Comparison of ENCODE assay signal across 18 cellular contexts in genomic region chr15:56248276-56248675, GRCh38. TPM values are rescaled to one million over a fixed set of nuclear protein-coding genes. Genes with fewer than 3 reads are reported as not detected.
DNase-seq lines count a peak whose midpoint lies in the region; ATAC-seq, FAIRE-seq and TF ChIP-seq lines count a peak whose summit lies in the region.
"Had no signal": no experiment of that assay in that cellular context is flagged by ENCODE, and none has a peak within 500 bp of the region (broad histone marks: within the 10 kb centered on the region; RNA-seq: fewer than 3 reads in every experiment).

No MANE protein-coding gene starts in this region.

- intact Hi-C loops in PC-9 (cut with micrococcal nuclease; ENCODE audit: unreplicated experiment): loop anchor here (5.0 to 10.0 kb wide), 3 partner anchors 119 to 253 kb away; partner anchors contain the start of genes NEDD4 and TEX9

- peak; percentile 9 for FAIRE-seq in urothelium cell line (lab: Jason Lieb, UNC)
- FAIRE-seq: GM12878, GM19239 had no signal

- no peaks in the 10 kb centered on the region for H3K36me3 Mint-ChIP-seq in progenitor cell of endocrine pancreas (ENCODE audit: insufficient read depth)

- peak; percentile 52 for DNase-seq in LoVo (ENCODE audit: low spot score)
- DNase-seq in PC-9: no peak
- DNase-seq in progenitor cell of endocrine pancreas (ENCODE audit: low spot score, unreplicated experiment): no peak
- DNase-seq in urothelium cell line (ENCODE audit: low spot score): no peak
- DNase-seq in NCI-H2227 (lab: John Stamatoyannopoulos, UW; ENCODE audit: unreplicated experiment): no peak
- no peak for DNase-seq in activated CD8-positive, alpha-beta memory T cell treated with anti-CD3 and anti-CD28 coated beads, Interleukin-2, amount 50 U/mL, for 4 hours
- DNase-seq: CD8-positive, alpha-beta T cell; DMS53; DND-41; EL; GM23248 had no signal

- H3K4me3 ChIP-seq in PC-9: no peak overlapping the region
- H3K4me3 ChIP-seq: BLaER1 treated with 17β-estradiol and CSF1 and Interleukin-3, amounts not matched to agents 10 nM and 100 nM; GM12878; GM23248; HAP-1 had no signal

- no peaks in the 10 kb centered on the region for H3K79me2 ChIP-seq in PC-9 (ENCODE audit: low read depth)

- no peak overlapping the region for H3K4me3 Mint-ChIP-seq in progenitor cell of endocrine pancreas (ENCODE audit: low read depth)
- H3K4me3 Mint-ChIP-seq: B cell; CD8-positive, alpha-beta T cell had no signal

- POLR2A ChIA-PET in PC-9 (lab: Charles Lee; ENCODE audit: unreplicated experiment): no interaction called here

- peaks cover 33% of the 10 kb centered on the region for H3K4me1 Mint-ChIP-seq in progenitor cell of endocrine pancreas (ENCODE audit: low read depth)

- TF ChIP-seq CTCF in PC-9 (conservative IDR thresholded peaks at IDR 0.05) (no peak), progenitor cell of endocrine pancreas (IDR thresholded peaks at IDR 0.05; ENCODE audit: unreplicated experiment) (no peak)

- no peak overlapping the region for H3K27ac ChIP-seq in PC-9
- H3K27ac ChIP-seq: BLaER1 treated with 17β-estradiol and CSF1 and Interleukin-3, amounts not matched to agents 10 nM and 100 nM; GM23248; HL-60 had no signal

- ATAC-seq in HG03342 (IDR thresholded peaks at IDR 0.05; ENCODE audit: unreplicated experiment): no peak
- ATAC-seq: CD8-positive, alpha-beta T cell; GM12878 had no signal

- H3K27me3 Mint-ChIP-seq in progenitor cell of endocrine pancreas: peaks cover 41% of the 10 kb centered on the region
- H3K27me3 Mint-ChIP-seq: B cell had no signal

- no peaks in the 10 kb centered on the region for H3K9me2 ChIP-seq in PC-9 (ENCODE audit: insufficient read depth)

- no TSS peak for BruUV-seq in PC-9 (replicated peaks; lab: Mats Ljungman, UMichigan)

- H4K20me1 ChIP-seq in PC-9 (ENCODE audit: insufficient read depth): no peaks in the 10 kb centered on the region
- H4K20me1 ChIP-seq: BLaER1 treated with 17β-estradiol and CSF1 and Interleukin-3, amounts not matched to agents 10 nM and 100 nM had no signal

- H3K4me1 ChIP-seq in PC-9 (replicated peaks; ENCODE audit: insufficient read depth): peaks cover 27% of the 10 kb centered on the region

- H3K27ac Mint-ChIP-seq in progenitor cell of endocrine pancreas: peak overlapping the region; percentile 50
- H3K27ac Mint-ChIP-seq: B cell; CD8-positive, alpha-beta T cell had no signal

- no peaks in the 10 kb centered on the region for H3K9me3 Mint-ChIP-seq in progenitor cell of endocrine pancreas (ENCODE audit: low read depth)
- H3K9me3 Mint-ChIP-seq: CD8-positive, alpha-beta T cell had no signal

- peak overlapping the region; percentile 19; the same call in 1 of the 2 replicates for H3K4me2 ChIP-seq in PC-9

- no peaks in the 10 kb centered on the region for H3K27me3 ChIP-seq in PC-9 (ENCODE audit: insufficient read depth, low read depth)
- H3K27me3 ChIP-seq: BLaER1 treated with 17β-estradiol and CSF1 and Interleukin-3, amounts not matched to agents 10 nM and 100 nM had no signal

- H2AFZ ChIP-seq in PC-9: no peak overlapping the region
- H2AFZ ChIP-seq: GM23248 had no signal

- H3K36me3 ChIP-seq in PC-9 (ENCODE audit: low read depth): no peaks in the 10 kb centered on the region
- H3K36me3 ChIP-seq: BLaER1 treated with 17β-estradiol and CSF1 and Interleukin-3, amounts not matched to agents 10 nM and 100 nM; HAP-1 had no signal

- no peaks in the 10 kb centered on the region for H3K9me3 ChIP-seq in PC-9 (ENCODE audit: insufficient read depth, low read depth)
- H3K9me3 ChIP-seq: BLaER1 treated with 17β-estradiol and CSF1 and Interleukin-3, amounts not matched to agents 10 nM and 100 nM; HAP-1 had no signal

- CTCF ChIA-PET in PC-9 (lab: Charles Lee): interaction anchor here (0.6 to 1.1 kb wide), 3 partner anchors 181 to 1853 kb away, joined by 3 read pairs; no protein-coding TSS in a partner anchor

- no peaks in the 10 kb centered on the region for H3F3A ChIP-seq in PC-9 (ENCODE audit: insufficient read depth, low read depth)

RNA-seq across cellular contexts. Expression of gene RFX7, which starts 4.6 kb away (rescaled TPM):
- total RNA-seq in PC-9 (2021) (12.6 and 24.6 TPM in 2 replicates), progenitor cell of endocrine pancreas (33.6 and 36.5 TPM in 2 replicates)
